In the genomic region with DNA sequence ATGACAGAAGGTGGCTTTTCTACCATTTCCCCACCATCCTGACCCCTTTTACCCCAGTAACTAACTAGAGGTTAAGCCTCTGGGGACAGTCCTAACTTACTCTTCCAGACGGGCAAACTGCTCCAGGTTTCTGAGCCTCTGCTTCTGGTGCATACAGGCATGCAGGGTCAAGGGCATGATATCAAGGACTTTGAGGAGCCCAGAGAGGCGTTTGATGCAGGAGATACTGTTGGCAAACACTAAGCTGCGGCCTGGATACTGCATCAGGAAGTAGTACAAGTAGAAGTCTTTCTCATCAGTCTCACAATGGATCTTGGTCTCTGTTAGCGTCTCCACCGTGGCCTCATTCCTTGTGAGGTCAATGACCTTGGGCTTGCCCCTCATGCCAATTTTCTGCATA, we compare ENCODE assay signal across 17 cellular contexts. TPM values are rescaled to one million over a fixed set of nuclear protein-coding genes. Genes with fewer than 3 reads are reported as not detected.
DNase-seq lines count a peak whose midpoint lies in the region; ATAC-seq, FAIRE-seq and TF ChIP-seq lines count a peak whose summit lies in the region.
"Had no signal": no experiment of that assay in that cellular context is flagged by ENCODE, and none has a peak within 500 bp of the region (broad histone marks: within the 10 kb centered on the region; RNA-seq: fewer than 3 reads in every experiment).

No MANE protein-coding gene starts in this region.

- H3K27ac ChIP-seq in HCT116 (ENCODE audit: low read depth, low read length) (no peak overlapping the region), endothelial cell of umbilical vein (ENCODE audit: insufficient read depth, low read depth, low read length) (no peak overlapping the region)

- H3K27me3 ChIP-seq in HCT116 (ENCODE audit: insufficient read depth, low read length) (no peaks in the 10 kb centered on the region), endothelial cell of umbilical vein (ENCODE audit: control insufficient read depth in 2 of 2, insufficient read depth in 2 of 2, low read length in 2 of 2) (no peaks in the 10 kb centered on the region)
- H3K27me3 ChIP-seq: MG63 had no signal

- H4K20me1 ChIP-seq in HCT116 (ENCODE audit: insufficient read depth) (peaks cover 10% of the 10 kb centered on the region; the same call in 1 of the 2 replicates), endothelial cell of umbilical vein (replicated peaks; ENCODE audit: control insufficient read depth, extremely low read depth, insufficient read depth, low read length) (no peaks in the 10 kb centered on the region)

- H3K9ac ChIP-seq in HCT116 (ENCODE audit: low read length) (no peak overlapping the region), endothelial cell of umbilical vein (replicated peaks; ENCODE audit: extremely low read depth, insufficient read depth, low read length) (no peak overlapping the region)

- TF ChIP-seq POLR2A in HCT116 (IDR thresholded peaks at IDR 0.05; ENCODE audit: borderline replicate concordance, extremely low read depth, insufficient read depth, insufficient read length), result no peak
- no peak for TF ChIP-seq POLR2A in endothelial cell of umbilical vein (IDR thresholded peaks at IDR 0.05; ENCODE audit: low read depth, low read length)

- no peaks in the 10 kb centered on the region for H3K9me2 ChIP-seq in HCT116 (ENCODE audit: insufficient read depth)

- intact Hi-C loops in HCT116 (cut with micrococcal nuclease) (no loop called here), endothelial cell of umbilical vein (cut with micrococcal nuclease) (no loop called here)

- POLR2A ChIA-PET in HCT116 (lab: Charles Lee), result no interaction called here
- POLR2A ChIA-PET in endothelial cell of umbilical vein (lab: Charles Lee), result no interaction called here

- ATAC-seq in HCT116 (no peak), HG03108 (IDR thresholded peaks at IDR 0.05; ENCODE audit: unreplicated experiment) (no peak)
- no peak for ATAC-seq in stimulated activated effector memory CD8-positive, alpha-beta T cell treated with anti-CD3 and anti-CD28 coated beads, Interleukin-12 subunit alpha, Interleukin-12 subunit beta, amount 100 ng/mL, for 72 hours
- ATAC-seq: GM12878, Panc1 had no signal

- H3K4me1 Mint-ChIP-seq in stimulated activated effector memory CD8-positive, alpha-beta T cell treated with anti-CD3 and anti-CD28 coated beads, Interleukin-12 subunit alpha, Interleukin-12 subunit beta, amount 100 ng/mL, for 72 hours, result peaks cover 84% of the 10 kb centered on the region

- H3K4me3 ChIP-seq in HCT116 (replicated peaks in 1 of 2; ENCODE audit: low read depth in 1 of 2, low read length in 2 of 2), result no peak overlapping the region
- H3K4me3 ChIP-seq in endothelial cell of umbilical vein (replicated peaks in 1 of 3; ENCODE audit: insufficient read depth in 1 of 3, low read depth in 1 of 3, low read length in 3 of 3), result no peak overlapping the region
- H3K4me3 ChIP-seq: GM12878, MG63 had no signal

- H3K27ac Mint-ChIP-seq in stimulated activated effector memory CD8-positive, alpha-beta T cell treated with anti-CD3 and anti-CD28 coated beads, Interleukin-12 subunit alpha, Interleukin-12 subunit beta, amount 100 ng/mL, for 72 hours, result peak overlapping the region; percentile 62

- no peak overlapping the region for H3K4me2 ChIP-seq in HCT116 (ENCODE audit: low read length)
- H3K4me2 ChIP-seq in endothelial cell of umbilical vein (ENCODE audit: insufficient read depth, low read length), result no peak overlapping the region

- TF ChIP-seq CTCF in HCT116 (IDR thresholded peaks at IDR 0.05 in 2 of 3, conservative IDR thresholded peaks at IDR 0.05 in 1 of 3; ENCODE audit: borderline replicate concordance in 1 of 3, insufficient read depth in 1 of 3, low read depth in 2 of 3, low read length in 2 of 3) (no peak), endothelial cell of umbilical vein (IDR thresholded peaks at IDR 0.05; ENCODE audit: extremely low read depth in 1 of 2, insufficient read depth in 1 of 2, low read depth in 1 of 2, low read length in 2 of 2) (no peak)

- TF ChIP-seq RAD21 in HCT116 (IDR thresholded peaks at IDR 0.05; ENCODE audit: low read depth), result no peak

- peak; percentile 1 for DNase-seq in activated gamma-delta T cell treated with Interleukin-2 at 50 U/mL for 16 hours
- DNase-seq in activated gamma-delta T cell (lab: John Stamatoyannopoulos, UW), result no peak
- no peak for DNase-seq in HCT116 (ENCODE audit: low read depth, low spot score)
- DNase-seq in endothelial cell of umbilical vein (ENCODE audit: low read depth, low spot score), result no peak
- no peak for DNase-seq in stimulated activated effector memory CD8-positive, alpha-beta T cell treated with anti-CD3 and anti-CD28 coated beads, Interleukin-12 subunit alpha, Interleukin-12 subunit beta, amount 100 ng/mL, for 72 hours (ENCODE audit: low spot score in 2 of 2)
- no peak for DNase-seq in NCI-H1694 treated with DMSO at 0.1 percent for 48 hours (lab: John Stamatoyannopoulos, UW)
- DNase-seq: C1 segment of cervical spinal cord, DMS 273 treated with DMSO at 0.1 percent for 48 hours, GDM1, GOT3, MG63, NCI-H1092 treated with DMSO at 0.1 percent for 48 hours, NCI-H524 had no signal

- CTCF ChIA-PET in HCT116 (lab: Charles Lee) (no interaction called here), endothelial cell of umbilical vein (lab: Charles Lee) (interaction anchor here (1.0 kb wide), 1 partner anchor 120 kb away, joined by 3 read pairs; no protein-coding TSS in a partner anchor)

- no peak overlapping the region for H3K4me3 Mint-ChIP-seq in stimulated activated effector memory CD8-positive, alpha-beta T cell treated with anti-CD3 and anti-CD28 coated beads, Interleukin-12 subunit alpha, Interleukin-12 subunit beta, amount 100 ng/mL, for 72 hours

- FAIRE-seq in endothelial cell of umbilical vein (lab: Jason Lieb, UNC), result no peak
- FAIRE-seq: A204.1, GM12878 had no signal

- H3K9me3 ChIP-seq in HCT116 (ENCODE audit: control insufficient read depth in 1 of 2, insufficient read depth in 1 of 2, low read depth in 1 of 2, low read length in 2 of 2) (no peaks in the 10 kb centered on the region), endothelial cell of umbilical vein (replicated peaks; ENCODE audit: control insufficient read depth, insufficient read depth, low read length) (no peaks in the 10 kb centered on the region)
- H3K9me3 ChIP-seq: MG63 had no signal

- H3K36me3 ChIP-seq in HCT116 (ENCODE audit: control insufficient read depth in 1 of 2, insufficient read depth in 2 of 2, low read length in 2 of 2) (peaks cover 51 to 54% of the 10 kb centered on the region in 2 experiments), endothelial cell of umbilical vein (ENCODE audit: control insufficient read depth in 2 of 2, extremely low read depth in 1 of 2, insufficient read depth in 2 of 2, low read length in 2 of 2) (peaks cover 27 to 30% of the 10 kb centered on the region in 2 experiments)

- no peaks in the 10 kb centered on the region for H3K9me1 ChIP-seq in endothelial cell of umbilical vein (replicated peaks; ENCODE audit: control insufficient read depth, extremely low read depth, insufficient read depth, low read length)

- no peaks in the 10 kb centered on the region for H3K9me3 Mint-ChIP-seq in stimulated activated effector memory CD8-positive, alpha-beta T cell treated with anti-CD3 and anti-CD28 coated beads, Interleukin-12 subunit alpha, Interleukin-12 subunit beta, amount 100 ng/mL, for 72 hours

- 0 out of 4 replicates have a peak, but pooled peaks cover 0 to 5% of the 10 kb centered on the region in 2 experiments for H3K4me1 ChIP-seq in HCT116 (ENCODE audit: control insufficient read depth in 1 of 2, insufficient read depth in 2 of 2, low read length in 2 of 2)
- peaks cover 11% of the 10 kb centered on the region for H3K4me1 ChIP-seq in endothelial cell of umbilical vein (ENCODE audit: control insufficient read depth, extremely low read depth, insufficient read depth, low read length)

- dilution Hi-C loops in endothelial cell of umbilical vein (cut with MboI; ENCODE audit: extremely low pct_ligation_motif_present, low sequenced_read_pairs), result no loop called here

- RAD21 ChIA-PET in HCT116 (lab: Charles Lee; ENCODE audit: low non-redundant PET in 1 of 2, low total read pairs in 2 of 2, uncharacterized antibody in 2 of 2, unreplicated experiment in 2 of 2), result no interaction called here

- peaks cover 66% of the 10 kb centered on the region for H3K79me2 ChIP-seq in HCT116 (ENCODE audit: insufficient read depth, low read length)
- peaks cover 30% of the 10 kb centered on the region for H3K79me2 ChIP-seq in endothelial cell of umbilical vein (ENCODE audit: control insufficient read depth, insufficient read depth, low read length)

- peaks cover 100% of the 10 kb centered on the region for H3K36me3 Mint-ChIP-seq in stimulated activated effector memory CD8-positive, alpha-beta T cell treated with anti-CD3 and anti-CD28 coated beads, Interleukin-12 subunit alpha, Interleukin-12 subunit beta, amount 100 ng/mL, for 72 hours

- BruUV-seq in HCT116 (replicated peaks; lab: Mats Ljungman, UMichigan) (TSS peak; percentile 24), endothelial cell of umbilical vein (replicated peaks; lab: Mats Ljungman, UMichigan) (TSS peak; percentile 29)

- H2AFZ ChIP-seq in HCT116 (ENCODE audit: low read depth, low read length, poor library complexity, severe bottlenecking) (no peak overlapping the region), endothelial cell of umbilical vein (ENCODE audit: low read depth, low read length) (no peak overlapping the region)

RNA-seq across cellular contexts. Expression of a gene that starts 21.0 kb away (rescaled TPM):
- 169 TPM for total RNA-seq in HCT116 (2021; ENCODE audit: unreplicated experiment)
- polyA plus RNA-seq in HCT116 (2012), result 95.1 and 115 TPM in 2 replicates
- 132 and 141 TPM in 2 replicates for total RNA-seq in endothelial cell of umbilical vein
- polyA plus RNA-seq in endothelial cell of umbilical vein, result 86.7 and 88.3 TPM in 2 replicates
- polyA plus RNA-seq in endothelial cell of umbilical vein (2011; cell fraction: cytosol; rRNA removed), result 111 and 132 TPM in 2 replicates
- polyA plus RNA-seq in endothelial cell of umbilical vein (2011; cell fraction: nucleus; rRNA removed), result 157 and 197 TPM in 2 replicates
- 98.6 and 133 TPM in 2 replicates for polyA plus RNA-seq in endothelial cell of umbilical vein (2012)
- 89.8 and 103 TPM in 2 replicates for polyA minus RNA-seq in endothelial cell of umbilical vein
- polyA minus RNA-seq in endothelial cell of umbilical vein (2011; cell fraction: cytosol; rRNA and poly(A)+ RNA removed), result 80.2 TPM
- 32.3 and 46.5 TPM in 2 replicates for polyA minus RNA-seq in endothelial cell of umbilical vein (2011; cell fraction: nucleus; rRNA and poly(A)+ RNA removed)

RNA-seq across cellular contexts. Expression of a gene that starts 21.1 kb away (rescaled TPM):
- total RNA-seq in HCT116 (2021; ENCODE audit: unreplicated experiment) (26.0 TPM), endothelial cell of umbilical vein (31.1 and 31.8 TPM in 2 replicates)
- 22.5 and 28.7 TPM in 2 replicates for polyA plus RNA-seq in HCT116 (2012)
- 32.9 and 38.1 TPM in 2 replicates for polyA plus RNA-seq in endothelial cell of umbilical vein
- 28.3 and 28.8 TPM in 2 replicates for polyA plus RNA-seq in endothelial cell of umbilical vein (2011; cell fraction: cytosol; rRNA removed)
- 23.2 and 26.8 TPM in 2 replicates for polyA plus RNA-seq in endothelial cell of umbilical vein (2011; cell fraction: nucleus; rRNA removed)
- 12.9 and 14.3 TPM in 2 replicates for polyA plus RNA-seq in endothelial cell of umbilical vein (2012)
- polyA minus RNA-seq in endothelial cell of umbilical vein, result 9.7 and 13.9 TPM in 2 replicates
- 5.0 TPM for polyA minus RNA-seq in endothelial cell of umbilical vein (2011; cell fraction: cytosol; rRNA and poly(A)+ RNA removed)
- 6.0 and 7.1 TPM in 2 replicates for polyA minus RNA-seq in endothelial cell of umbilical vein (2011; cell fraction: nucleus; rRNA and poly(A)+ RNA removed)

RNA-seq across cellular contexts. Expression of a gene that starts 33.9 kb away (rescaled TPM):
- 6.6 TPM for total RNA-seq in HCT116 (2021; ENCODE audit: unreplicated experiment)
- polyA plus RNA-seq in HCT116 (2012), result 4.5 and 5.3 TPM in 2 replicates
- 1.1 and 1.6 TPM in 2 replicates for total RNA-seq in endothelial cell of umbilical vein
- 0.53 and 0.70 TPM in 2 replicates for polyA plus RNA-seq in endothelial cell of umbilical vein
- 0.59 and 0.61 TPM in 2 replicates for polyA plus RNA-seq in endothelial cell of umbilical vein (2011; cell fraction: cytosol; rRNA removed)
- 0.62 and 0.67 TPM in 2 replicates for polyA plus RNA-seq in endothelial cell of umbilical vein (2011; cell fraction: nucleus; rRNA removed)
- 1.7 and 1.9 TPM in 2 replicates for polyA plus RNA-seq in endothelial cell of umbilical vein (2012)
- polyA minus RNA-seq in endothelial cell of umbilical vein, result 2.4 and 2.7 TPM in 2 replicates
- polyA minus RNA-seq in endothelial cell of umbilical vein (2011; cell fraction: cytosol; rRNA and poly(A)+ RNA removed), result 0.61 TPM
- polyA minus RNA-seq in endothelial cell of umbilical vein (2011; cell fraction: nucleus; rRNA and poly(A)+ RNA removed), result 0.63 and 0.82 TPM in 2 replicates

RNA-seq across cellular contexts. Expression of a gene that starts 50.5 kb away (rescaled TPM):
- 3.8 TPM for total RNA-seq in HCT116 (2021; ENCODE audit: unreplicated experiment)
- 3.4 and 7.8 TPM in 2 replicates for polyA plus RNA-seq in HCT116 (2012)
- 72.0 and 126 TPM in 2 replicates for total RNA-seq in endothelial cell of umbilical vein
- 1,265 and 1,831 TPM in 2 replicates for polyA plus RNA-seq in endothelial cell of umbilical vein
- polyA plus RNA-seq in endothelial cell of umbilical vein (2011; cell fraction: cytosol; rRNA removed), result 583 and 646 TPM in 2 replicates
- 152 and 165 TPM in 2 replicates for polyA plus RNA-seq in endothelial cell of umbilical vein (2011; cell fraction: nucleus; rRNA removed)
- polyA plus RNA-seq in endothelial cell of umbilical vein (2012), result 188 and 262 TPM in 2 replicates
- polyA minus RNA-seq in endothelial cell of umbilical vein, result 158 and 177 TPM in 2 replicates
- 14.8 TPM for polyA minus RNA-seq in endothelial cell of umbilical vein (2011; cell fraction: cytosol; rRNA and poly(A)+ RNA removed)
- polyA minus RNA-seq in endothelial cell of umbilical vein (2011; cell fraction: nucleus; rRNA and poly(A)+ RNA removed), result 17.9 and 22.7 TPM in 2 replicates
